Comparison of ENCODE assay signal across 19 cellular contexts in genomic region chr2:69978157-69978904, GRCh38. TPM values are rescaled to one million over a fixed set of nuclear protein-coding genes. Genes with fewer than 3 reads are reported as not detected.
DNase-seq lines count a peak whose midpoint lies in the region; ATAC-seq and TF ChIP-seq lines count a peak whose summit lies in the region.
"Had no signal": no experiment of that assay in that cellular context is flagged by ENCODE, and none has a peak within 500 bp of the region (broad histone marks: within the 10 kb centered on the region; RNA-seq: fewer than 3 reads in every experiment).

No MANE protein-coding gene starts in this region.

- 81% methylated on average over 17 of the region's 17 CpGs for WGBS in liver
- 75 to 89% methylated on average over 12 to 17 of the region's 17 CpGs for WGBS in upper lobe of left lung, 2 donors

- H3K27me3 Mint-ChIP-seq in activated naive CD8-positive, alpha-beta T cell treated with anti-CD3 and anti-CD28 coated beads, Interleukin-2, amount 50 U/mL, for 24 hours = no peaks in the 10 kb centered on the region
- no peaks in the 10 kb centered on the region for H3K27me3 Mint-ChIP-seq in activated naive CD8-positive, alpha-beta T cell treated with anti-CD3 and anti-CD28 coated beads for 36 hours
- H3K27me3 Mint-ChIP-seq in activated T-helper 1 cell treated with anti-CD3 and anti-CD28 coated beads, Interleukin-12 subunit alpha, Interleukin-12 subunit beta, Interleukin-2, Interleukin-4 antibody, amounts not matched to agents 30 ng/mL and 10 ng/mL and 1 ng/mL, durations not matched to agents 14 hours and 24 hours and 36 hours (ENCODE audit: insufficient read depth) = peaks cover under 1% of the 10 kb centered on the region
- no peaks in the 10 kb centered on the region for H3K27me3 Mint-ChIP-seq in activated CD4-positive, alpha-beta memory T cell treated with anti-CD3 and anti-CD28 coated beads, Interleukin-2, amount 10 ng/mL, durations not matched to agents 7 days and 5 days
- H3K27me3 Mint-ChIP-seq: activated CD8-positive, alpha-beta memory T cell treated with anti-CD3 and anti-CD28 coated beads, Interleukin-2, amount 10 ng/mL, durations not matched to agents 7 days and 5 days; stimulated activated memory B cell treated with anti-CD40 and anti-IgM and Interleukin-4, amounts not matched to agents 10 μg/mL and 1 μg/mL and 100 μg/mL, for 72 hours had no signal

- no peaks in the 10 kb centered on the region for H3K9me3 ChIP-seq in liver (ENCODE audit: control insufficient read depth in 4 of 4, low read length in 3 of 4)
- H3K9me3 ChIP-seq in upper lobe of left lung = no peaks in the 10 kb centered on the region
- H3K9me3 ChIP-seq: BLaER1, thyroid gland had no signal

- peak overlapping the region; percentile 39 for H3K27ac Mint-ChIP-seq in activated naive CD8-positive, alpha-beta T cell treated with anti-CD3 and anti-CD28 coated beads, Interleukin-2, amount 50 U/mL, for 24 hours
- H3K27ac Mint-ChIP-seq in activated naive CD8-positive, alpha-beta T cell treated with anti-CD3 and anti-CD28 coated beads for 36 hours = no peak overlapping the region
- H3K27ac Mint-ChIP-seq in activated T-helper 1 cell treated with anti-CD3 and anti-CD28 coated beads, Interleukin-12 subunit alpha, Interleukin-12 subunit beta, Interleukin-2, Interleukin-4 antibody, amounts not matched to agents 30 ng/mL and 10 ng/mL and 1 ng/mL, durations not matched to agents 14 hours and 24 hours and 36 hours = peak overlapping the region; percentile 23
- no peak overlapping the region for H3K27ac Mint-ChIP-seq in activated CD4-positive, alpha-beta memory T cell treated with anti-CD3 and anti-CD28 coated beads, Interleukin-2, amount 10 ng/mL, durations not matched to agents 7 days and 5 days
- H3K27ac Mint-ChIP-seq: activated CD8-positive, alpha-beta memory T cell treated with anti-CD3 and anti-CD28 coated beads, Interleukin-2, amount 10 ng/mL, durations not matched to agents 7 days and 5 days; mesothelial cell of epicardium; stimulated activated memory B cell treated with anti-CD40 and anti-IgM and Interleukin-4, amounts not matched to agents 10 μg/mL and 1 μg/mL and 100 μg/mL, for 72 hours had no signal

- H3K36me3 ChIP-seq in liver (ENCODE audit: control insufficient read depth in 4 of 4, insufficient read depth in 3 of 4, low read depth in 1 of 4, low read length in 3 of 4) (no peaks in the 10 kb centered on the region), upper lobe of left lung (no peaks in the 10 kb centered on the region)
- H3K36me3 ChIP-seq: BLaER1, thyroid gland had no signal

- no peak for ATAC-seq in activated naive CD8-positive, alpha-beta T cell treated with anti-CD3 and anti-CD28 coated beads, Interleukin-2, amount 50 U/mL, for 24 hours
- ATAC-seq in upper lobe of left lung (ENCODE audit: low FRiP score in 2 of 2) = no peak
- ATAC-seq: activated CD8-positive, alpha-beta memory T cell treated with anti-CD3 and anti-CD28 coated beads, Interleukin-2, amount 10 ng/mL, durations not matched to agents 7 days and 5 days; stimulated activated memory B cell treated with anti-CD40 and anti-IgM and Interleukin-4, amounts not matched to agents 10 μg/mL and 1 μg/mL and 100 μg/mL, for 72 hours had no signal

- no peaks in the 10 kb centered on the region for H3K36me3 Mint-ChIP-seq in activated naive CD8-positive, alpha-beta T cell treated with anti-CD3 and anti-CD28 coated beads, Interleukin-2, amount 50 U/mL, for 24 hours (ENCODE audit: low read depth)
- H3K36me3 Mint-ChIP-seq in activated naive CD8-positive, alpha-beta T cell treated with anti-CD3 and anti-CD28 coated beads for 36 hours = no peaks in the 10 kb centered on the region
- H3K36me3 Mint-ChIP-seq in activated T-helper 1 cell treated with anti-CD3 and anti-CD28 coated beads, Interleukin-12 subunit alpha, Interleukin-12 subunit beta, Interleukin-2, Interleukin-4 antibody, amounts not matched to agents 30 ng/mL and 10 ng/mL and 1 ng/mL, durations not matched to agents 14 hours and 24 hours and 36 hours (ENCODE audit: low read depth) = no peaks in the 10 kb centered on the region
- no peaks in the 10 kb centered on the region for H3K36me3 Mint-ChIP-seq in activated CD4-positive, alpha-beta memory T cell treated with anti-CD3 and anti-CD28 coated beads, Interleukin-2, amount 10 ng/mL, durations not matched to agents 7 days and 5 days (ENCODE audit: low read depth)
- H3K36me3 Mint-ChIP-seq: activated CD8-positive, alpha-beta memory T cell treated with anti-CD3 and anti-CD28 coated beads, Interleukin-2, amount 10 ng/mL, durations not matched to agents 7 days and 5 days; mesothelial cell of epicardium; stimulated activated memory B cell treated with anti-CD40 and anti-IgM and Interleukin-4, amounts not matched to agents 10 μg/mL and 1 μg/mL and 100 μg/mL, for 72 hours had no signal

- H3K27ac ChIP-seq in liver (ENCODE audit: low read depth in 1 of 2, low read length in 2 of 2) = peak overlapping the region in 1 of 2 donors; percentile 65
- peak overlapping the region; percentile 57 to 83 (median 64) for H3K27ac ChIP-seq in upper lobe of left lung
- H3K27ac ChIP-seq: BLaER1, thyroid gland had no signal

- TF ChIP-seq CTCF in liver (IDR thresholded peaks at IDR 0.05; ENCODE audit: low read depth, low read length, missing input control) (no peak), upper lobe of left lung (IDR thresholded peaks at IDR 0.05) (no peak)

- CTCF ChIA-PET in activated CD4-positive, alpha-beta memory T cell treated with anti-CD3 and anti-CD28 coated beads, Interleukin-2, amount 10 ng/mL, durations not matched to agents 7 days and 5 days (lab: Charles Lee) = no interaction called here

- TF ChIP-seq POLR2A in upper lobe of left lung (IDR thresholded peaks at IDR 0.05) = no peak

- H3K4me1 Mint-ChIP-seq in activated naive CD8-positive, alpha-beta T cell treated with anti-CD3 and anti-CD28 coated beads, Interleukin-2, amount 50 U/mL, for 24 hours = peaks cover 12% of the 10 kb centered on the region
- H3K4me1 Mint-ChIP-seq in activated naive CD8-positive, alpha-beta T cell treated with anti-CD3 and anti-CD28 coated beads for 36 hours = peaks cover 7% of the 10 kb centered on the region
- H3K4me1 Mint-ChIP-seq in activated T-helper 1 cell treated with anti-CD3 and anti-CD28 coated beads, Interleukin-12 subunit alpha, Interleukin-12 subunit beta, Interleukin-2, Interleukin-4 antibody, amounts not matched to agents 30 ng/mL and 10 ng/mL and 1 ng/mL, durations not matched to agents 14 hours and 24 hours and 36 hours (ENCODE audit: low read depth) = peaks cover 18% of the 10 kb centered on the region
- peaks cover 16% of the 10 kb centered on the region for H3K4me1 Mint-ChIP-seq in activated CD4-positive, alpha-beta memory T cell treated with anti-CD3 and anti-CD28 coated beads, Interleukin-2, amount 10 ng/mL, durations not matched to agents 7 days and 5 days
- H3K4me1 Mint-ChIP-seq: activated CD8-positive, alpha-beta memory T cell treated with anti-CD3 and anti-CD28 coated beads, Interleukin-2, amount 10 ng/mL, durations not matched to agents 7 days and 5 days; stimulated activated memory B cell treated with anti-CD40 and anti-IgM and Interleukin-4, amounts not matched to agents 10 μg/mL and 1 μg/mL and 100 μg/mL, for 72 hours had no signal

- no peak for TF ChIP-seq EP300 in upper lobe of left lung (IDR thresholded peaks at IDR 0.05)

- H3K4me3 Mint-ChIP-seq in activated naive CD8-positive, alpha-beta T cell treated with anti-CD3 and anti-CD28 coated beads, Interleukin-2, amount 50 U/mL, for 24 hours = no peak overlapping the region
- no peak overlapping the region for H3K4me3 Mint-ChIP-seq in activated naive CD8-positive, alpha-beta T cell treated with anti-CD3 and anti-CD28 coated beads for 36 hours
- H3K4me3 Mint-ChIP-seq in activated T-helper 1 cell treated with anti-CD3 and anti-CD28 coated beads, Interleukin-12 subunit alpha, Interleukin-12 subunit beta, Interleukin-2, Interleukin-4 antibody, amounts not matched to agents 30 ng/mL and 10 ng/mL and 1 ng/mL, durations not matched to agents 14 hours and 24 hours and 36 hours = no peak overlapping the region
- H3K4me3 Mint-ChIP-seq in activated CD4-positive, alpha-beta memory T cell treated with anti-CD3 and anti-CD28 coated beads, Interleukin-2, amount 10 ng/mL, durations not matched to agents 7 days and 5 days = no peak overlapping the region
- H3K4me3 Mint-ChIP-seq: activated CD8-positive, alpha-beta memory T cell treated with anti-CD3 and anti-CD28 coated beads, Interleukin-2, amount 10 ng/mL, durations not matched to agents 7 days and 5 days; mesothelial cell of epicardium; stimulated activated memory B cell treated with anti-CD40 and anti-IgM and Interleukin-4, amounts not matched to agents 10 μg/mL and 1 μg/mL and 100 μg/mL, for 72 hours had no signal

- TF ChIP-seq RAD21 in liver (IDR thresholded peaks at IDR 0.05) = no peak

- H3K4me1 ChIP-seq in liver (ENCODE audit: control insufficient read depth in 4 of 4, insufficient read depth in 4 of 4, low read length in 3 of 4) (peaks cover 6 to 22% (median 16%) of the 10 kb centered on the region in 4 donors), upper lobe of left lung (peaks cover 0 to 7% (median 0%) of the 10 kb centered on the region in 4 donors)
- H3K4me1 ChIP-seq: BLaER1, thyroid gland had no signal

- DNase-seq in activated naive CD8-positive, alpha-beta T cell treated with anti-CD3 and anti-CD28 coated beads, Interleukin-2, amount 50 U/mL, for 24 hours = no peak
- no peak for DNase-seq in activated naive CD8-positive, alpha-beta T cell treated with anti-CD3 and anti-CD28 coated beads for 36 hours
- DNase-seq in activated T-helper 1 cell treated with anti-CD3 and anti-CD28 coated beads, Interleukin-12 subunit alpha, Interleukin-12 subunit beta, Interleukin-2, Interleukin-4 antibody, amounts not matched to agents 30 ng/mL and 10 ng/mL and 1 ng/mL, durations not matched to agents 14 hours and 24 hours and 36 hours (ENCODE audit: low spot score) = no peak
- peak in 1 of 2 donors; percentile 58 for DNase-seq in upper lobe of left lung
- DNase-seq in NCI-H446 treated with DMSO at 0.1 percent for 48 hours (lab: John Stamatoyannopoulos, UW) = no peak
- no peak for DNase-seq in NCI-H345 (lab: John Stamatoyannopoulos, UW)
- no peak for DNase-seq in activated CD4-positive, alpha-beta memory T cell treated with anti-CD3 and anti-CD28 coated beads, Interleukin-2, amount 10 ng/mL, durations not matched to agents 7 days and 5 days
- DNase-seq: activated CD4-positive, alpha-beta T cell treated with anti-CD3 and anti-CD28 coated beads for 1 hour; activated CD8-positive, alpha-beta memory T cell treated with anti-CD3 and anti-CD28 coated beads, Interleukin-2, amount 10 ng/mL, durations not matched to agents 7 days and 5 days; activated effector memory CD4-positive, alpha-beta T cell treated with Interleukin-2 at 50 U/mL for 16 hours; hippocampal formation; NCI-H187 treated with DMSO at 0.1 percent for 48 hours; NCI-H510A treated with DMSO at 0.1 percent for 48 hours; SHP77 treated with DMSO at 0.1 percent for 48 hours; thyroid gland had no signal

- POLR2A ChIA-PET in activated CD4-positive, alpha-beta memory T cell treated with anti-CD3 and anti-CD28 coated beads, Interleukin-2, amount 10 ng/mL, durations not matched to agents 7 days and 5 days (lab: Charles Lee) = no interaction called here

- H3K4me3 ChIP-seq in liver (ENCODE audit: low read depth in 1 of 3, low read length in 3 of 3) (no peak overlapping the region), upper lobe of left lung (no peak overlapping the region)
- H3K4me3 ChIP-seq: BLaER1, thyroid gland had no signal

- intact Hi-C loops in activated T-helper 1 cell treated with anti-CD3 and anti-CD28 coated beads, Interleukin-12 subunit alpha, Interleukin-12 subunit beta, Interleukin-2, Interleukin-4 antibody, amounts not matched to agents 30 ng/mL and 10 ng/mL and 1 ng/mL, durations not matched to agents 14 hours and 24 hours and 36 hours (cut with micrococcal nuclease) = no loop called here

- no peaks in the 10 kb centered on the region for H3K9me3 Mint-ChIP-seq in activated naive CD8-positive, alpha-beta T cell treated with anti-CD3 and anti-CD28 coated beads, Interleukin-2, amount 50 U/mL, for 24 hours
- H3K9me3 Mint-ChIP-seq in activated naive CD8-positive, alpha-beta T cell treated with anti-CD3 and anti-CD28 coated beads for 36 hours = no peaks in the 10 kb centered on the region
- H3K9me3 Mint-ChIP-seq in activated T-helper 1 cell treated with anti-CD3 and anti-CD28 coated beads, Interleukin-12 subunit alpha, Interleukin-12 subunit beta, Interleukin-2, Interleukin-4 antibody, amounts not matched to agents 30 ng/mL and 10 ng/mL and 1 ng/mL, durations not matched to agents 14 hours and 24 hours and 36 hours = no peaks in the 10 kb centered on the region
- no peaks in the 10 kb centered on the region for H3K9me3 Mint-ChIP-seq in activated CD4-positive, alpha-beta memory T cell treated with anti-CD3 and anti-CD28 coated beads, Interleukin-2, amount 10 ng/mL, durations not matched to agents 7 days and 5 days
- H3K9me3 Mint-ChIP-seq: mesothelial cell of epicardium; stimulated activated memory B cell treated with anti-CD40 and anti-IgM and Interleukin-4, amounts not matched to agents 10 μg/mL and 1 μg/mL and 100 μg/mL, for 72 hours had no signal

- H3K27me3 ChIP-seq in liver (ENCODE audit: control insufficient read depth in 4 of 4, insufficient read depth in 4 of 4, low read length in 3 of 4) (no peaks in the 10 kb centered on the region), upper lobe of left lung (no peaks in the 10 kb centered on the region)
- H3K27me3 ChIP-seq: BLaER1, thyroid gland had no signal

- no peak overlapping the region for H3K9ac ChIP-seq in liver (ENCODE audit: low read depth in 1 of 2, low read length in 2 of 2)
- H3K9ac ChIP-seq: BLaER1 had no signal

RNA-seq across cellular contexts. Expression of gene ASPRV1, which starts 16.9 kb away (rescaled TPM):
- total RNA-seq in activated naive CD8-positive, alpha-beta T cell treated with anti-CD3 and anti-CD28 coated beads for 36 hours = under 1 TPM; 0.54 to 0.74 TPM
- 0.44 and 0.91 TPM in 2 replicates for total RNA-seq in activated T-helper 1 cell treated with anti-CD3 and anti-CD28 coated beads, Interleukin-12 subunit alpha, Interleukin-12 subunit beta, Interleukin-2, Interleukin-4 antibody, amounts not matched to agents 30 ng/mL and 10 ng/mL and 1 ng/mL, durations not matched to agents 14 hours and 24 hours and 36 hours
- total RNA-seq in liver = under 1 TPM; 0.19 to 0.75 TPM
- polyA plus RNA-seq in liver = under 1 TPM; 0.21 to 0.25 TPM
- 1 to 10 TPM; 1.0 to 2.1 (median 1.4) TPM for total RNA-seq in upper lobe of left lung
- total RNA-seq in activated CD4-positive, alpha-beta memory T cell treated with anti-CD3 and anti-CD28 coated beads, Interleukin-2, amount 10 ng/mL, durations not matched to agents 7 days and 5 days = under 1 TPM; 0.98 TPM

Comparison
In these comparisons a context has a peak if more than half of its experiments do, and no peak if none do; other contexts are left out.
1. H3K27ac Mint-ChIP-seq: peak in activated naive CD8-positive, alpha-beta T cell treated with anti-CD3 and anti-CD28 coated beads, Interleukin-2, amount 50 U/mL, for 24 hours (single experiment) and activated T-helper 1 cell treated with anti-CD3 and anti-CD28 coated beads, Interleukin-12 subunit alpha, Interleukin-12 subunit beta, Interleukin-2, Interleukin-4 antibody, amounts not matched to agents 30 ng/mL and 10 ng/mL and 1 ng/mL, durations not matched to agents 14 hours and 24 hours and 36 hours (single experiment); none in activated naive CD8-positive, alpha-beta T cell treated with anti-CD3 and anti-CD28 coated beads for 36 hours (single experiment) and activated CD4-positive, alpha-beta memory T cell treated with anti-CD3 and anti-CD28 coated beads, Interleukin-2, amount 10 ng/mL, durations not matched to agents 7 days and 5 days (single experiment).